11 cellular contexts compared by ENCODE assay signal in genomic region chr9:110252509-110253139, GRCh38. TPM values are rescaled to one million over a fixed set of nuclear protein-coding genes. Genes with fewer than 3 reads are reported as not detected.
DNase-seq lines count a peak whose midpoint lies in the region; ATAC-seq and TF ChIP-seq lines count a peak whose summit lies in the region.
"Had no signal": no experiment of that assay in that cellular context is flagged by ENCODE, and none has a peak within 500 bp of the region (broad histone marks: within the 10 kb centered on the region; RNA-seq: fewer than 3 reads in every experiment).

No MANE protein-coding gene starts in this region.

- H3K36me3 Mint-ChIP-seq in chondrocyte (ENCODE audit: low read depth) (peaks cover 7% of the 10 kb centered on the region), neural crest cell (ENCODE audit: low read depth) (no peaks in the 10 kb centered on the region)
- H3K36me3 Mint-ChIP-seq: naive B cell had no signal

- no peak for TF ChIP-seq CTCF in DOHH2 (IDR thresholded peaks at IDR 0.05; ENCODE audit: low read depth, low read length, poor library complexity, severe bottlenecking)
- no peak for TF ChIP-seq CTCF in NB4 (IDR thresholded peaks at IDR 0.05; ENCODE audit: low read depth, low read length)
- TF ChIP-seq CTCF in chondrocyte (IDR thresholded peaks at IDR 0.05): no peak
- TF ChIP-seq CTCF in neural crest cell (conservative IDR thresholded peaks at IDR 0.05): no peak
- no peak for TF ChIP-seq CTCF in esophagus squamous epithelium (IDR thresholded peaks at IDR 0.05)

- peaks cover 9% of the 10 kb centered on the region for H3K27me3 ChIP-seq in DOHH2 (ENCODE audit: control insufficient read depth, low read length)
- H3K27me3 ChIP-seq in esophagus squamous epithelium: no peaks in the 10 kb centered on the region

- no peak for TF ChIP-seq POLR2A in NB4 (IDR thresholded peaks at IDR 0.05; ENCODE audit: extremely low read depth, insufficient read length)
- no peak for TF ChIP-seq POLR2A in esophagus squamous epithelium (IDR thresholded peaks at IDR 0.05)

- H3K79me2 ChIP-seq in DOHH2 (ENCODE audit: control insufficient read depth, low read length): peaks cover 71% of the 10 kb centered on the region

- H3K9me3 ChIP-seq in DOHH2 (ENCODE audit: control insufficient read depth, insufficient read depth, low read length): no peaks in the 10 kb centered on the region
- H3K9me3 ChIP-seq in esophagus squamous epithelium: no peaks in the 10 kb centered on the region

- H3K36me3 ChIP-seq in DOHH2 (ENCODE audit: control insufficient read depth, low read length) (peaks cover 36% of the 10 kb centered on the region), esophagus squamous epithelium (peaks cover 0 to 39% (median 9%) of the 10 kb centered on the region in 3 donors)

- H3K27ac ChIP-seq in DOHH2 (ENCODE audit: low read depth, low read length) (no peak overlapping the region), esophagus squamous epithelium (peak overlapping the region in 2 of 4 donors; percentile 37 to 98)

- H3K4me1 ChIP-seq in DOHH2 (ENCODE audit: control insufficient read depth, low read length) (peaks cover 31% of the 10 kb centered on the region), esophagus squamous epithelium (peaks cover 6 to 70% (median 21%) of the 10 kb centered on the region in 3 donors)

- H3K4me3 Mint-ChIP-seq in chondrocyte (ENCODE audit: unreplicated experiment) (no peak overlapping the region), neural crest cell (peak overlapping the region; percentile 96)

- peak overlapping the region; percentile 77 for H3K27ac Mint-ChIP-seq in chondrocyte (ENCODE audit: unreplicated experiment)
- no peak overlapping the region for H3K27ac Mint-ChIP-seq in neural crest cell (ENCODE audit: unreplicated experiment)

- H3K4me2 ChIP-seq in DOHH2 (ENCODE audit: low read length): peak overlapping the region; percentile 91; the same call in 1 of the 2 replicates

- intact Hi-C loops in left colon (cut with DNase I, micrococcal nuclease) (no loop called here), esophagus squamous epithelium (cut with DNase I) (no loop called here)

- no peaks in the 10 kb centered on the region for H3K9me2 ChIP-seq in DOHH2 (replicated peaks; ENCODE audit: control insufficient read depth, low read length)

- ATAC-seq in left colon: no peak

- no peaks in the 10 kb centered on the region for H3F3A ChIP-seq in DOHH2 (ENCODE audit: control insufficient read depth, insufficient read depth)

- H4K20me1 ChIP-seq in DOHH2 (ENCODE audit: control insufficient read depth, insufficient read depth, low read depth, low read length): peaks cover 16% of the 10 kb centered on the region; the same call in 1 of the 2 replicates

- 46 to 49% methylated on average over 9 to 10 of the region's 10 CpGs for WGBS in esophagus squamous epithelium, 2 donors

- H3K4me3 ChIP-seq in DOHH2 (ENCODE audit: low read length) (no peak overlapping the region), NB4 (ENCODE audit: low read depth, low read length) (peak overlapping the region; percentile 90), esophagus squamous epithelium (peak overlapping the region in 1 of 4 donors; percentile 96)

- no peaks in the 10 kb centered on the region for H3K27me3 Mint-ChIP-seq in chondrocyte (ENCODE audit: low read depth)
- H3K27me3 Mint-ChIP-seq in neural crest cell (ENCODE audit: low read depth): no peaks in the 10 kb centered on the region
- H3K27me3 Mint-ChIP-seq: naive B cell had no signal

- H3K9me3 Mint-ChIP-seq in chondrocyte (ENCODE audit: low read depth) (no peaks in the 10 kb centered on the region), neural crest cell (no peaks in the 10 kb centered on the region)
- H3K9me3 Mint-ChIP-seq: naive B cell had no signal

- no peak for DNase-seq in NB4 (ENCODE audit: low read depth)
- DNase-seq in chondrocyte (ENCODE audit: low spot score): no peak
- DNase-seq in neural crest cell (ENCODE audit: low read depth, low spot score): no peak
- no peak for DNase-seq in ureter (ENCODE audit: low spot score)
- no peak for DNase-seq in left colon
- no peak for DNase-seq in esophagus squamous epithelium (lab: John Stamatoyannopoulos, UW)
- DNase-seq: activated CD8-positive, alpha-beta memory T cell treated with anti-CD3 and anti-CD28 coated beads, Interleukin-2, amount 50 U/mL, for 4 hours; naive B cell; NCI-H526 treated with DMSO at 0.1 percent for 48 hours; stimulated activated CD4-positive, alpha-beta T cell treated with anti-CD3 and anti-CD28 coated beads, Interleukin-15, amount 100 ng/mL, for 24 hours had no signal

- peaks cover 42% of the 10 kb centered on the region for H3K4me1 Mint-ChIP-seq in chondrocyte (ENCODE audit: low read depth)
- peaks cover 47% of the 10 kb centered on the region for H3K4me1 Mint-ChIP-seq in neural crest cell

RNA-seq across cellular contexts. Expression of gene TXN, which starts 3.7 kb away (rescaled TPM):
- total RNA-seq in chondrocyte (172 to 257 TPM (median 188 TPM) in 3 replicates), neural crest cell (181 and 188 TPM in 2 replicates), ureter (170 TPM), left colon (100 to 1,000 TPM; 373 to 609 TPM), esophagus squamous epithelium (100 to 1,000 TPM; 472 to 921 (median 819) TPM)

RNA-seq across cellular contexts. Expression of gene C9orf152, which starts 44.7 kb away (rescaled TPM):
- not detected in 3 replicates for total RNA-seq in chondrocyte
- not detected in 2 replicates for total RNA-seq in neural crest cell
- total RNA-seq in ureter: 6.7 TPM
- total RNA-seq in left colon: 10 to 100 TPM; 54.3 to 62.0 TPM
- total RNA-seq in esophagus squamous epithelium: 1 to 10 TPM in 1 of 4 donors, under 1 TPM in 3; 0.41 to 3.4 (median 0.81) TPM
